8 cellular contexts compared by ENCODE assay signal in the genomic region with DNA sequence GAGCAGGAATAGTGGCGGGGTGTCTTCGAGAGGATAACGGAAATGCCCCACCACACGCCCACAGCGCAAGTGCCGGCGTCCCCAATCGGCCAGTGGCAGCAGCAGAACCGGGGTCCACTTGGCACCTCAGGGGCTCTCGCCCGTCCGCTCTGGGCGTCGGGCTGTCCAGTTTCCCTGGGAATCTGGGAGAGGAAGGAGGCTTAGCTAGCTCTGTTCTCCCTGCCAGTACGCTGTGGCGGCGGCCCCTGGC. TPM values are rescaled to one million over a fixed set of nuclear protein-coding genes. Genes with fewer than 3 reads are reported as not detected.
DNase-seq lines count a peak whose midpoint lies in the region; ATAC-seq and TF ChIP-seq lines count a peak whose summit lies in the region.

No MANE protein-coding gene starts in this region.

- no peak overlapping the region for H2AFZ ChIP-seq in neuron (ENCODE audit: low read depth, low read length)

- no peak for DNase-seq in AG04449 (ENCODE audit: low read depth, low spot score)
- peak; percentile 45 for DNase-seq in activated CD4-positive, alpha-beta memory T cell treated with anti-CD3 and anti-CD28 coated beads, Interleukin-2, amount 10 ng/mL, durations not matched to agents 7 days and 5 days
- peak; percentile 9 for DNase-seq in fibroblast of gingiva (ENCODE audit: low read depth)
- no peak for DNase-seq in NCI-H446 treated with DMSO at 0.1 percent for 48 hours (lab: John Stamatoyannopoulos, UW)
- no peak for DNase-seq in HEK293T (ENCODE audit: extremely low spot score)

- no peaks in the 10 kb centered on the region for H3K36me3 ChIP-seq in neuron (ENCODE audit: insufficient read depth, low read length)

- no peaks in the 10 kb centered on the region for H3K9me3 Mint-ChIP-seq in activated CD4-positive, alpha-beta memory T cell treated with anti-CD3 and anti-CD28 coated beads, Interleukin-2, amount 10 ng/mL, durations not matched to agents 7 days and 5 days

- CTCF ChIA-PET in AG04449 (lab: Yijun Ruan, JAX) (interaction anchor here (0.6 to 7.9 kb wide), 21 partner anchors 8 to 210 kb away, joined by 3 to 287 read pairs (median 9); no protein-coding TSS in a partner anchor), HEK293T (lab: Yijun Ruan, JAX) (interaction anchor here (1.6 kb wide), 1 partner anchor 10 kb away, joined by 9 read pairs; no protein-coding TSS in a partner anchor)
- CTCF ChIA-PET in activated CD4-positive, alpha-beta memory T cell treated with anti-CD3 and anti-CD28 coated beads, Interleukin-2, amount 10 ng/mL, durations not matched to agents 7 days and 5 days (lab: Charles Lee): interaction anchor here (0.6 to 3.8 kb wide), 10 partner anchors 10 to 385 kb away, joined by 3 to 40 read pairs (median 7); no protein-coding TSS in a partner anchor

- POLR2A ChIA-PET in AG04449 (lab: Yijun Ruan, JAX) (interaction anchor here (1.0 to 1.5 kb wide), 2 partner anchors 26 to 190 kb away, joined by 3 to 4 read pairs; no protein-coding TSS in a partner anchor), HEK293T (lab: Yijun Ruan, JAX) (interaction anchor here (0.7 to 1.6 kb wide), 10 partner anchors 9 to 402 kb away, joined by 3 to 7 read pairs (median 3); no protein-coding TSS in a partner anchor)
- POLR2A ChIA-PET in activated CD4-positive, alpha-beta memory T cell treated with anti-CD3 and anti-CD28 coated beads, Interleukin-2, amount 10 ng/mL, durations not matched to agents 7 days and 5 days (lab: Charles Lee): interaction anchor here (0.6 to 2.2 kb wide), 5 partner anchors 16 to 1158 kb away, joined by 3 to 5 read pairs (median 3); a partner anchor contains a TSS

- no peaks in the 10 kb centered on the region for H3K36me3 Mint-ChIP-seq in activated CD4-positive, alpha-beta memory T cell treated with anti-CD3 and anti-CD28 coated beads, Interleukin-2, amount 10 ng/mL, durations not matched to agents 7 days and 5 days (ENCODE audit: low read depth)

- H3K4me3 ChIP-seq in AG04449 (ENCODE audit: low read depth, low read length): peak overlapping the region; percentile 56
- H3K4me3 ChIP-seq in neuron (ENCODE audit: low read length): peak overlapping the region; percentile 8

- ATAC-seq in GM19023 (IDR thresholded peaks at IDR 0.05; ENCODE audit: unreplicated experiment) (peak; percentile 29), HG03280 (IDR thresholded peaks at IDR 0.05; ENCODE audit: unreplicated experiment) (peak; percentile 4)

- peak overlapping the region; percentile 75 for H3K4me3 Mint-ChIP-seq in activated CD4-positive, alpha-beta memory T cell treated with anti-CD3 and anti-CD28 coated beads, Interleukin-2, amount 10 ng/mL, durations not matched to agents 7 days and 5 days

- H3K27me3 Mint-ChIP-seq in activated CD4-positive, alpha-beta memory T cell treated with anti-CD3 and anti-CD28 coated beads, Interleukin-2, amount 10 ng/mL, durations not matched to agents 7 days and 5 days: peaks cover 23% of the 10 kb centered on the region

- no peaks in the 10 kb centered on the region for H3K9me3 ChIP-seq in neuron (ENCODE audit: low read length)

- peaks cover 17% of the 10 kb centered on the region for H3K4me1 Mint-ChIP-seq in activated CD4-positive, alpha-beta memory T cell treated with anti-CD3 and anti-CD28 coated beads, Interleukin-2, amount 10 ng/mL, durations not matched to agents 7 days and 5 days

- TF ChIP-seq CTCF in AG04449 (IDR thresholded peaks at IDR 0.05; ENCODE audit: insufficient read depth, low read length, missing control alignments): no peak

- peak overlapping the region; percentile 50 for H3K27ac Mint-ChIP-seq in activated CD4-positive, alpha-beta memory T cell treated with anti-CD3 and anti-CD28 coated beads, Interleukin-2, amount 10 ng/mL, durations not matched to agents 7 days and 5 days

- no peaks in the 10 kb centered on the region for H3K27me3 ChIP-seq in neuron (ENCODE audit: insufficient read depth, low read length)

- no peaks in the 10 kb centered on the region for H3K4me1 ChIP-seq in neuron (ENCODE audit: insufficient read depth, low read length)

TF ChIP-seq in HEK293T, 16 proteins besides CTCF, POLR2A, EP300 and RAD21:
- no peak for TF ChIP-seq LEF1 (IDR thresholded peaks at IDR 0.05; ENCODE audit: borderline replicate concordance)
- no peak for TF ChIP-seq L3MBTL2 (conservative IDR thresholded peaks at IDR 0.05)
- TF ChIP-seq FOXA1 (IDR thresholded peaks at IDR 0.05): no peak
- TF ChIP-seq FOXK2 (IDR thresholded peaks at IDR 0.05): no peak
- TF ChIP-seq BHLHE40 (IDR thresholded peaks at IDR 0.05; ENCODE audit: borderline replicate concordance): no peak
- no peak for TF ChIP-seq SUZ12 (IDR thresholded peaks at IDR 0.05)
- TF ChIP-seq, protein P1, sequence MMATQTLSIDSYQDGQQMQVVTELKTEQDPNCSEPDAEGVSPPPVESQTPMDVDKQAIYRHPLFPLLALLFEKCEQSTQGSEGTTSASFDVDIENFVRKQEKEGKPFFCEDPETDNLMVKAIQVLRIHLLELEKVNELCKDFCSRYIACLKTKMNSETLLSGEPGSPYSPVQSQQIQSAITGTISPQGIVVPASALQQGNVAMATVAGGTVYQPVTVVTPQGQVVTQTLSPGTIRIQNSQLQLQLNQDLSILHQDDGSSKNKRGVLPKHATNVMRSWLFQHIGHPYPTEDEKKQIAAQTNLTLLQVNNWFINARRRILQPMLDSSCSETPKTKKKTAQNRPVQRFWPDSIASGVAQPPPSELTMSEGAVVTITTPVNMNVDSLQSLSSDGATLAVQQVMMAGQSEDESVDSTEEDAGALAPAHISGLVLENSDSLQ (IDR thresholded peaks at IDR 0.05): no peak
- TF ChIP-seq HDGF (IDR thresholded peaks at IDR 0.05; ENCODE audit: borderline replicate concordance): no peak
- TF ChIP-seq TARDBP (IDR thresholded peaks at IDR 0.05): no peak
- TF ChIP-seq SP1 (IDR thresholded peaks at IDR 0.05): no peak
- no peak for TF ChIP-seq FOXM1 (IDR thresholded peaks at IDR 0.05; ENCODE audit: borderline replicate concordance)
- no peak for TF ChIP-seq NFRKB (IDR thresholded peaks at IDR 0.05)
- no peak for TF ChIP-seq ZNF384 (IDR thresholded peaks at IDR 0.05)
- no peak for TF ChIP-seq ARNT (IDR thresholded peaks at IDR 0.05)
- no peak for TF ChIP-seq ELF4 (IDR thresholded peaks at IDR 0.05)
- no peak for TF ChIP-seq CTBP1 (IDR thresholded peaks at IDR 0.05; ENCODE audit: borderline replicate concordance)

RNA-seq across cellular contexts. Expression of a gene that starts 53.7 kb away (rescaled TPM):
- total RNA-seq in activated CD4-positive, alpha-beta memory T cell treated with anti-CD3 and anti-CD28 coated beads, Interleukin-2, amount 10 ng/mL, durations not matched to agents 7 days and 5 days: not detected

Comparison
In these comparisons a context has a peak if more than half of its experiments do, and no peak if none do; other contexts are left out.
1. DNase-seq: peak in activated CD4-positive, alpha-beta memory T cell treated with anti-CD3 and anti-CD28 coated beads, Interleukin-2, amount 10 ng/mL, durations not matched to agents 7 days and 5 days (single experiment) and fibroblast of gingiva (single experiment); none in AG04449 (single experiment), NCI-H446 treated with DMSO at 0.1 percent for 48 hours (single experiment) and HEK293T (single experiment).